Comparison of ENCODE assay signal across 23 cellular contexts in genomic region chr2:233839447-233839820, GRCh38. TPM values are rescaled to one million over a fixed set of nuclear protein-coding genes. Genes with fewer than 3 reads are reported as not detected.
DNase-seq lines count a peak whose midpoint lies in the region; ATAC-seq and TF ChIP-seq lines count a peak whose summit lies in the region.
"Had no signal": no experiment of that assay in that cellular context is flagged by ENCODE, and none has a peak within 500 bp of the region (broad histone marks: within the 10 kb centered on the region; RNA-seq: fewer than 3 reads in every experiment).

No MANE protein-coding gene starts in this region.

- no TSS peak for BruUV-seq in Panc1 (replicated peaks; lab: Mats Ljungman, UMichigan)

- WGBS in spleen, 5 donors, result 94 to 98% (median 97%) methylated on average over 10 of the region's 10 CpGs
- WGBS in stomach, 5 donors, result 93 to 99% (median 97%) methylated on average over 10 of the region's 10 CpGs

- in situ Hi-C loops in Panc1 (cut with HindIII; ENCODE audit: low pct_unique_long_range_greater_than_20kb, low sequenced_read_pairs), result no loop called here

- no peak for TF ChIP-seq CTCF in Panc1 (IDR thresholded peaks at IDR 0.05)
- TF ChIP-seq CTCF in spleen (IDR thresholded peaks at IDR 0.05 in 8 of 11, conservative IDR thresholded peaks at IDR 0.05 in 3 of 11), result no peak
- TF ChIP-seq CTCF in stomach (IDR thresholded peaks at IDR 0.05), result no peak

- H3K27ac ChIP-seq in Panc1 (ENCODE audit: low read length) (peak overlapping the region; percentile 73), spleen (no peak overlapping the region), stomach (no peak overlapping the region)
- H3K27ac ChIP-seq: C4-2B, Peyer's patch, SJSA1, thoracic aorta, WERI-Rb-1 had no signal

- no peak overlapping the region for H3K4me3 ChIP-seq in Panc1 (ENCODE audit: low read depth in 2 of 2, low read length in 2 of 2)
- H3K4me3 ChIP-seq in spleen, result no peak overlapping the region
- H3K4me3 ChIP-seq in stomach, result no peak overlapping the region
- H3K4me3 ChIP-seq: GM23338, Peyer's patch, SJSA1, thoracic aorta had no signal

- H3K4me1 ChIP-seq in Panc1 (ENCODE audit: control insufficient read depth, insufficient read depth, low read length) (peaks cover 44% of the 10 kb centered on the region), spleen (no peaks in the 10 kb centered on the region), stomach (no peaks in the 10 kb centered on the region)
- H3K4me1 ChIP-seq: Peyer's patch had no signal

- ATAC-seq in Panc1, result peak; percentile 5; the same call in 1 of the 2 replicates
- ATAC-seq in esophagus mucosa, result peak; percentile 23
- ATAC-seq: GM23338 had no signal

- POLR2A ChIA-PET in Panc1 (lab: Charles Lee), result interaction anchor here (0.6 kb wide), 1 partner anchor 225 kb away, joined by 3 read pairs; no protein-coding TSS in a partner anchor

- CTCF ChIA-PET in Panc1 (lab: Charles Lee), result no interaction called here

- H3K9me3 ChIP-seq in Panc1 (ENCODE audit: control insufficient read depth, insufficient read depth, low read depth, low read length) (no peaks in the 10 kb centered on the region), spleen (no peaks in the 10 kb centered on the region), stomach (no peaks in the 10 kb centered on the region)
- H3K9me3 ChIP-seq: Peyer's patch, SJSA1, thoracic aorta had no signal

- intact Hi-C loops in Panc1 (cut with micrococcal nuclease; ENCODE audit: unreplicated experiment) (no loop called here), spleen (cut with DNase I; ENCODE audit: low total_unique reads) (no loop called here), stomach (cut with DNase I; ENCODE audit: low total_unique reads) (no loop called here)

- H3K36me3 ChIP-seq in Panc1 (ENCODE audit: control insufficient read depth, insufficient read depth, low read length) (peaks cover 39% of the 10 kb centered on the region), spleen (peaks cover 0 to 100% (median 0%) of the 10 kb centered on the region in 6 donors), stomach (peaks cover 0 to 49% (median 0%) of the 10 kb centered on the region in 4 donors)
- H3K36me3 ChIP-seq: Peyer's patch, thoracic aorta had no signal

- peak; percentile 45 for DNase-seq in activated effector memory CD4-positive, alpha-beta T cell treated with anti-CD3 and anti-CD28 coated beads, Interleukin-2, amount 50 U/mL, for 16 hours
- no peak for DNase-seq in activated effector memory CD4-positive, alpha-beta T cell treated with Interleukin-2 at 50 U/mL for 16 hours
- DNase-seq in Panc1 (ENCODE audit: low read depth, low spot score) (no peak), spleen (peak; percentile 54), stomach (no peak), NCI-H69 (lab: John Stamatoyannopoulos, UW) (no peak), activated gamma-delta T cell treated with Interleukin-2 at 50 U/mL for 16 hours (no peak)
- DNase-seq: ACHN, DMS 273 treated with DMSO at 0.1 percent for 48 hours, foreskin fibroblast, GF-D8, NCI-H1048, NCI-H1930, NCI-H345, occipital lobe, right cardiac atrium, WERI-Rb-1 had no signal

- TF ChIP-seq POLR2A in spleen (IDR thresholded peaks at IDR 0.05), result no peak
- TF ChIP-seq POLR2A in stomach (IDR thresholded peaks at IDR 0.05), result no peak

- no peaks in the 10 kb centered on the region for H3K27me3 ChIP-seq in Panc1 (ENCODE audit: control insufficient read depth, insufficient read depth, low read length)
- no peaks in the 10 kb centered on the region for H3K27me3 ChIP-seq in spleen (replicated peaks in 1 of 7)
- no peaks in the 10 kb centered on the region for H3K27me3 ChIP-seq in stomach
- H3K27me3 ChIP-seq: Peyer's patch, SJSA1 had no signal

- TF ChIP-seq EP300 in stomach (IDR thresholded peaks at IDR 0.05), result no peak

RNA-seq across cellular contexts. Expression of gene HJURP, which starts 14.9 kb away (rescaled TPM):
- total RNA-seq in Panc1 (2021; ENCODE audit: unreplicated experiment) (87.0 TPM), esophagus mucosa (9.4 TPM), spleen (1 to 10 TPM; 1.4 to 7.4 (median 5.2) TPM), stomach (10 to 100 TPM in 1 of 5 donors, 1 to 10 TPM in 4; 2.0 to 28.3 (median 3.3) TPM)
- 65.2 TPM for polyA plus RNA-seq in Panc1 (2012; ENCODE audit: insufficient read length)
- polyA plus RNA-seq in spleen (1 to 10 TPM; 2.2 to 5.6 (median 2.9) TPM), stomach (1 to 10 TPM; 1.2 to 6.6 (median 2.7) TPM)

Comparison
In these comparisons a context has a peak if more than half of its experiments do, and no peak if none do; other contexts are left out.
1. DNase-seq: peak in activated effector memory CD4-positive, alpha-beta T cell treated with anti-CD3 and anti-CD28 coated beads, Interleukin-2, amount 50 U/mL, for 16 hours (single experiment) and spleen (single experiment); none in activated effector memory CD4-positive, alpha-beta T cell treated with Interleukin-2 at 50 U/mL for 16 hours (single experiment), Panc1 (single experiment), stomach (single experiment), NCI-H69 (single experiment) and activated gamma-delta T cell treated with Interleukin-2 at 50 U/mL for 16 hours (single experiment).